In genomic region chr11:74971424-74971823, GRCh38 we compare ENCODE assay signal across 22 cellular contexts. TPM values are rescaled to one million over a fixed set of nuclear protein-coding genes. Genes with fewer than 3 reads are reported as not detected.
DNase-seq lines count a peak whose midpoint lies in the region; ATAC-seq and TF ChIP-seq lines count a peak whose summit lies in the region.
"Had no signal": no experiment of that assay in that cellular context is flagged by ENCODE, and none has a peak within 500 bp of the region (broad histone marks: within the 10 kb centered on the region; RNA-seq: fewer than 3 reads in every experiment).

No MANE protein-coding gene starts in this region.

- TF ChIP-seq CTCF in nephron progenitor cell (IDR thresholded peaks at IDR 0.05): no peak
- no peak for TF ChIP-seq CTCF in chondrocyte (IDR thresholded peaks at IDR 0.05)
- no peak for TF ChIP-seq CTCF in esophagus muscularis mucosa (IDR thresholded peaks at IDR 0.05)

- H3K4me3 ChIP-seq in esophagus muscularis mucosa: no peak overlapping the region
- H3K4me3 ChIP-seq: BLaER1 treated with 17β-estradiol and CSF1 and Interleukin-3, amounts not matched to agents 10 nM and 100 nM; GM23338; HAP-1; SJSA1 had no signal

- CTCF ChIA-PET in activated CD8-positive, alpha-beta memory T cell treated with anti-CD3 and anti-CD28 coated beads, Interleukin-2, amount 10 ng/mL, durations not matched to agents 7 days and 5 days (lab: Charles Lee): interaction anchor here (1.7 kb wide), 1 partner anchor 11 kb away, joined by 4 read pairs; no protein-coding TSS in a partner anchor

- H3K27me3 ChIP-seq in esophagus muscularis mucosa: no peaks in the 10 kb centered on the region
- H3K27me3 ChIP-seq: BLaER1 treated with 17β-estradiol and CSF1 and Interleukin-3, amounts not matched to agents 10 nM and 100 nM; SJSA1 had no signal

- H3K4me1 Mint-ChIP-seq in activated CD8-positive, alpha-beta memory T cell treated with anti-CD3 and anti-CD28 coated beads, Interleukin-2, amount 10 ng/mL, durations not matched to agents 7 days and 5 days: peaks cover 15% of the 10 kb centered on the region
- no peaks in the 10 kb centered on the region for H3K4me1 Mint-ChIP-seq in nephron progenitor cell
- H3K4me1 Mint-ChIP-seq in chondrocyte (ENCODE audit: low read depth): no peaks in the 10 kb centered on the region
- peaks cover 1% of the 10 kb centered on the region for H3K4me1 Mint-ChIP-seq in activated naive CD8-positive, alpha-beta T cell treated with anti-CD3 and anti-CD28 coated beads for 36 hours
- H3K4me1 Mint-ChIP-seq: GM23338 had no signal

- WGBS in esophagus muscularis mucosa: 82% methylated on average over 6 of the region's 6 CpGs

- H3K4me1 ChIP-seq in esophagus muscularis mucosa: no peaks in the 10 kb centered on the region
- H3K4me1 ChIP-seq: BLaER1 treated with 17β-estradiol and CSF1 and Interleukin-3, amounts not matched to agents 10 nM and 100 nM; HAP-1 had no signal

- no peak overlapping the region for H3K4me3 Mint-ChIP-seq in activated CD8-positive, alpha-beta memory T cell treated with anti-CD3 and anti-CD28 coated beads, Interleukin-2, amount 10 ng/mL, durations not matched to agents 7 days and 5 days
- H3K4me3 Mint-ChIP-seq in nephron progenitor cell: no peak overlapping the region
- H3K4me3 Mint-ChIP-seq in chondrocyte (ENCODE audit: unreplicated experiment): no peak overlapping the region
- no peak overlapping the region for H3K4me3 Mint-ChIP-seq in activated naive CD8-positive, alpha-beta T cell treated with anti-CD3 and anti-CD28 coated beads for 36 hours
- H3K4me3 Mint-ChIP-seq: GM23338 had no signal

- TF ChIP-seq POLR2A in esophagus muscularis mucosa (IDR thresholded peaks at IDR 0.05; ENCODE audit: low read depth): no peak

- H3K27me3 Mint-ChIP-seq in activated CD8-positive, alpha-beta memory T cell treated with anti-CD3 and anti-CD28 coated beads, Interleukin-2, amount 10 ng/mL, durations not matched to agents 7 days and 5 days: no peaks in the 10 kb centered on the region
- H3K27me3 Mint-ChIP-seq in nephron progenitor cell (ENCODE audit: low read depth, poor library complexity): peaks cover 2% of the 10 kb centered on the region
- no peaks in the 10 kb centered on the region for H3K27me3 Mint-ChIP-seq in chondrocyte (ENCODE audit: low read depth)
- H3K27me3 Mint-ChIP-seq in activated naive CD8-positive, alpha-beta T cell treated with anti-CD3 and anti-CD28 coated beads for 36 hours: no peaks in the 10 kb centered on the region

- intact Hi-C loops in esophagus muscularis mucosa (cut with DNase I): no loop called here

- no peak for TF ChIP-seq EP300 in esophagus muscularis mucosa (IDR thresholded peaks at IDR 0.05)

- peak overlapping the region; percentile 3 for H3K27ac Mint-ChIP-seq in activated CD8-positive, alpha-beta memory T cell treated with anti-CD3 and anti-CD28 coated beads, Interleukin-2, amount 10 ng/mL, durations not matched to agents 7 days and 5 days
- H3K27ac Mint-ChIP-seq in nephron progenitor cell (peak overlapping the region; percentile 26), chondrocyte (ENCODE audit: unreplicated experiment) (no peak overlapping the region)
- H3K27ac Mint-ChIP-seq in activated naive CD8-positive, alpha-beta T cell treated with anti-CD3 and anti-CD28 coated beads for 36 hours: no peak overlapping the region
- H3K27ac Mint-ChIP-seq: GM23338 had no signal

- H3K27ac ChIP-seq in epithelial cell of prostate (peak overlapping the region; percentile 58), esophagus muscularis mucosa (replicated peaks in 1 of 4) (no peak overlapping the region)
- H3K27ac ChIP-seq: 22Rv1; BLaER1 treated with 17β-estradiol and CSF1 and Interleukin-3, amounts not matched to agents 10 nM and 100 nM; SJSA1 had no signal

- peaks cover 51% of the 10 kb centered on the region for H3K36me3 Mint-ChIP-seq in activated CD8-positive, alpha-beta memory T cell treated with anti-CD3 and anti-CD28 coated beads, Interleukin-2, amount 10 ng/mL, durations not matched to agents 7 days and 5 days
- peaks cover 56% of the 10 kb centered on the region for H3K36me3 Mint-ChIP-seq in nephron progenitor cell (ENCODE audit: low read depth)
- H3K36me3 Mint-ChIP-seq in chondrocyte (ENCODE audit: low read depth): peaks cover 33% of the 10 kb centered on the region
- H3K36me3 Mint-ChIP-seq in activated naive CD8-positive, alpha-beta T cell treated with anti-CD3 and anti-CD28 coated beads for 36 hours: peaks cover 25% of the 10 kb centered on the region

- no peak for ATAC-seq in activated CD8-positive, alpha-beta memory T cell treated with anti-CD3 and anti-CD28 coated beads, Interleukin-2, amount 10 ng/mL, durations not matched to agents 7 days and 5 days
- ATAC-seq: GM23338, Right ventricle myocardium inferior had no signal

- no peaks in the 10 kb centered on the region for H3K9me3 ChIP-seq in esophagus muscularis mucosa
- H3K9me3 ChIP-seq: BLaER1 treated with 17β-estradiol and CSF1 and Interleukin-3, amounts not matched to agents 10 nM and 100 nM; HAP-1; SJSA1 had no signal

- peaks cover 11 to 89% (median 66%) of the 10 kb centered on the region in 4 donors for H3K36me3 ChIP-seq in esophagus muscularis mucosa

- no peaks in the 10 kb centered on the region for H3K9me3 Mint-ChIP-seq in activated CD8-positive, alpha-beta memory T cell treated with anti-CD3 and anti-CD28 coated beads, Interleukin-2, amount 10 ng/mL, durations not matched to agents 7 days and 5 days (ENCODE audit: low read depth)
- H3K9me3 Mint-ChIP-seq in nephron progenitor cell (no peaks in the 10 kb centered on the region), chondrocyte (ENCODE audit: low read depth) (no peaks in the 10 kb centered on the region)
- H3K9me3 Mint-ChIP-seq in activated naive CD8-positive, alpha-beta T cell treated with anti-CD3 and anti-CD28 coated beads for 36 hours: no peaks in the 10 kb centered on the region
- H3K9me3 Mint-ChIP-seq: GM23338 had no signal

- DNase-seq in activated CD8-positive, alpha-beta memory T cell treated with anti-CD3 and anti-CD28 coated beads, Interleukin-2, amount 10 ng/mL, durations not matched to agents 7 days and 5 days: no peak
- no peak for DNase-seq in activated CD8-positive, alpha-beta memory T cell treated with anti-CD3 and anti-CD28 coated beads for 24 hours
- DNase-seq in epithelial cell of prostate (ENCODE audit: low read depth, low spot score) (no peak), nephron progenitor cell (no peak), chondrocyte (ENCODE audit: low spot score) (no peak), esophagus muscularis mucosa (ENCODE audit: extremely low spot score) (no peak), NCI-H1092 treated with DMSO at 0.1 percent for 48 hours (lab: John Stamatoyannopoulos, UW) (no peak)
- DNase-seq in activated naive CD8-positive, alpha-beta T cell treated with anti-CD3 and anti-CD28 coated beads for 36 hours: no peak
- DNase-seq: ACHN, DMS53, GDM1, NCI-H1105 treated with DMSO at 0.1 percent for 48 hours, NCI-H2081, NCI-H2171, NCI-H524 treated with DMSO at 0.1 percent for 48 hours, OCI-M1 had no signal

RNA-seq across cellular contexts. Expression of gene NEU3, which starts 17.3 kb away (rescaled TPM):
- total RNA-seq in activated CD8-positive, alpha-beta memory T cell treated with anti-CD3 and anti-CD28 coated beads, Interleukin-2, amount 10 ng/mL, durations not matched to agents 7 days and 5 days: 10 to 100 TPM; 14.2 to 20.0 TPM
- 9.4 to 14.1 TPM (median 9.6 TPM) in 3 replicates for total RNA-seq in chondrocyte
- 10 to 100 TPM; 13.0 to 13.1 TPM for total RNA-seq in activated naive CD8-positive, alpha-beta T cell treated with anti-CD3 and anti-CD28 coated beads for 36 hours
- total RNA-seq in esophagus muscularis mucosa: 1 to 10 TPM; 2.9 to 6.7 (median 5.7) TPM

RNA-seq across cellular contexts. Expression of gene SPCS2, which starts 22.4 kb away (rescaled TPM):
- 100 to 1,000 TPM; 130 to 156 TPM for total RNA-seq in activated CD8-positive, alpha-beta memory T cell treated with anti-CD3 and anti-CD28 coated beads, Interleukin-2, amount 10 ng/mL, durations not matched to agents 7 days and 5 days
- total RNA-seq in chondrocyte (119 to 141 TPM (median 133 TPM) in 3 replicates), esophagus muscularis mucosa (10 to 100 TPM; 23.6 to 98.7 (median 28.6) TPM)
- total RNA-seq in activated naive CD8-positive, alpha-beta T cell treated with anti-CD3 and anti-CD28 coated beads for 36 hours: 100 to 1,000 TPM; 137 to 139 TPM

RNA-seq across cellular contexts. Expression of gene XRRA1, which starts 22.5 kb away (rescaled TPM):
- 10 to 100 TPM; 32.2 to 39.4 TPM for total RNA-seq in activated CD8-positive, alpha-beta memory T cell treated with anti-CD3 and anti-CD28 coated beads, Interleukin-2, amount 10 ng/mL, durations not matched to agents 7 days and 5 days
- total RNA-seq in chondrocyte: 8.0 to 13.2 TPM (median 8.1 TPM) in 3 replicates
- total RNA-seq in activated naive CD8-positive, alpha-beta T cell treated with anti-CD3 and anti-CD28 coated beads for 36 hours: 10 to 100 TPM; 23.7 to 25.2 TPM
- 10 to 100 TPM in 3 of 4 donors, 1 to 10 TPM in 1; 9.1 to 19.5 (median 11.8) TPM for total RNA-seq in esophagus muscularis mucosa

Comparison
In these comparisons a context has a peak if more than half of its experiments do, and no peak if none do; other contexts are left out.
1. H3K27ac Mint-ChIP-seq: peak in activated CD8-positive, alpha-beta memory T cell treated with anti-CD3 and anti-CD28 coated beads, Interleukin-2, amount 10 ng/mL, durations not matched to agents 7 days and 5 days (single experiment) and nephron progenitor cell (single experiment); none in chondrocyte (single experiment) and activated naive CD8-positive, alpha-beta T cell treated with anti-CD3 and anti-CD28 coated beads for 36 hours (single experiment).